Comparison of ENCODE assay signal across 8 cellular contexts in genomic region chr2:234483568-234484251, GRCh38. TPM values are rescaled to one million over a fixed set of nuclear protein-coding genes. Genes with fewer than 3 reads are reported as not detected.
DNase-seq lines count a peak whose midpoint lies in the region; ATAC-seq and TF ChIP-seq lines count a peak whose summit lies in the region.

No MANE protein-coding gene starts in this region.

- no peaks in the 10 kb centered on the region for H3K79me2 ChIP-seq in H9 (ENCODE audit: insufficient read depth, low read length)

- H3K4me3 ChIP-seq in GM06990 (replicated peaks; ENCODE audit: low read depth, low read length): no peak overlapping the region
- H3K4me3 ChIP-seq in Peyer's patch: no peak overlapping the region
- no peak overlapping the region for H3K4me3 ChIP-seq in suprapubic skin
- H3K4me3 ChIP-seq in H7 (ENCODE audit: insufficient read depth, low read depth, low read length): no peak overlapping the region

- no peak overlapping the region for H4K8ac ChIP-seq in H9 (replicated peaks; ENCODE audit: insufficient read length, low read depth, low read length)

- TF ChIP-seq EP300 in suprapubic skin (IDR thresholded peaks at IDR 0.05): no peak

- H3K9me3 ChIP-seq in H9 (ENCODE audit: control insufficient read depth, low read depth, low read length) (no peaks in the 10 kb centered on the region), Peyer's patch (no peaks in the 10 kb centered on the region), suprapubic skin (no peaks in the 10 kb centered on the region)

- H3K4me1 Mint-ChIP-seq in H9 (no peaks in the 10 kb centered on the region; a peak in 2 of 4 replicates), neural crest cell (no peaks in the 10 kb centered on the region)

- no peaks in the 10 kb centered on the region for H3K23me2 ChIP-seq in H9 (ENCODE audit: insufficient read length, low read depth, low read length, poor library complexity, severe bottlenecking)

- H3K27me3 ChIP-seq in GM06990 (replicated peaks; ENCODE audit: control insufficient read depth, insufficient read depth, low read length) (no peaks in the 10 kb centered on the region), H9 (ENCODE audit: insufficient read depth, low read length) (no peaks in the 10 kb centered on the region), Peyer's patch (no peaks in the 10 kb centered on the region), suprapubic skin (no peaks in the 10 kb centered on the region), H7 (ENCODE audit: control insufficient read depth, insufficient read depth, low read length) (no peaks in the 10 kb centered on the region)

- peaks cover 10% of the 10 kb centered on the region for H3K27me3 Mint-ChIP-seq in H9 (ENCODE audit: low read depth)
- H3K27me3 Mint-ChIP-seq in neural crest cell (ENCODE audit: low read depth): no peaks in the 10 kb centered on the region

- no peak overlapping the region for H3K4me3 Mint-ChIP-seq in H9
- H3K4me3 Mint-ChIP-seq in neural crest cell: no peak overlapping the region

- no peaks in the 10 kb centered on the region for H4K20me1 ChIP-seq in H9 (ENCODE audit: control insufficient read depth, insufficient read depth, insufficient read length)

- H2BK12ac ChIP-seq in H9 (ENCODE audit: insufficient read length, low read depth, low read length): no peak overlapping the region

- no peak overlapping the region for H2BK20ac ChIP-seq in H9 (ENCODE audit: low read depth, low read length, poor library complexity, severe bottlenecking)

- H3K4me1 ChIP-seq in H9 (ENCODE audit: insufficient read depth, low read length): no peaks in the 10 kb centered on the region
- H3K4me1 ChIP-seq in Peyer's patch: peaks cover 0 to 8% (median 4%) of the 10 kb centered on the region in 4 donors
- peaks cover 2% of the 10 kb centered on the region for H3K4me1 ChIP-seq in suprapubic skin

- no peak overlapping the region for H4K91ac ChIP-seq in H9 (ENCODE audit: insufficient read length, low read depth, low read length)

- DNase-seq in GM06990 (ENCODE audit: extremely low read depth, insufficient read length) (peak; percentile 42), H9 (peak; percentile 53), Peyer's patch (peak in 2 of 3 donors; percentile 67 to 81), neural crest cell (ENCODE audit: low read depth, low spot score) (no peak), suprapubic skin (ENCODE audit: low spot score in 2 of 2) (no peak), H7 (no peak), hypothalamus (lab: John Stamatoyannopoulos, UW) (no peak)
- peak; percentile 72 to 78 for DNase-seq in activated naive CD4-positive, alpha-beta T cell treated with anti-CD3 and anti-CD28 coated beads, Interleukin-2, amount 50 U/mL, for 72 hours (ENCODE audit: low spot score in 2 of 2)

- no peak overlapping the region for H2BK5ac ChIP-seq in H9 (ENCODE audit: insufficient read length, low read length)

- H3K36me3 Mint-ChIP-seq in H9 (ENCODE audit: insufficient read depth in 1 of 3, low read depth in 3 of 3): no peaks in the 10 kb centered on the region
- peaks cover 0 to 31% of the 10 kb centered on the region in 2 donors for H3K36me3 Mint-ChIP-seq in activated naive CD4-positive, alpha-beta T cell treated with anti-CD3 and anti-CD28 coated beads, Interleukin-2, amount 50 U/mL, for 72 hours
- H3K36me3 Mint-ChIP-seq in neural crest cell (ENCODE audit: low read depth): no peaks in the 10 kb centered on the region

- no CpG with 5 or more reads among the region's 9 CpGs for WGBS in H9 (ENCODE audit: extremely low coverage, insufficient read length, low lambda C conversion rate)
- WGBS in suprapubic skin: 58% methylated on average over 9 of the region's 9 CpGs

- no peak overlapping the region for H3K56ac ChIP-seq in H9 (ENCODE audit: insufficient read length, low read depth, low read length)

- H2AK5ac ChIP-seq in H9 (ENCODE audit: insufficient read length, low read length): no peak overlapping the region

- TF ChIP-seq POLR2A in Peyer's patch (IDR thresholded peaks at IDR 0.05) (no peak), suprapubic skin (IDR thresholded peaks at IDR 0.05) (no peak)

- H2AFZ ChIP-seq in H9 (ENCODE audit: low read length): no peak overlapping the region

- H3K18ac ChIP-seq in H9 (ENCODE audit: insufficient read length, low read depth, low read length): peak overlapping the region; percentile 70

- no peak overlapping the region for H2BK15ac ChIP-seq in H9 (ENCODE audit: low read depth, low read length)

- H3K4ac ChIP-seq in H9 (ENCODE audit: low read depth, low read length): no peak overlapping the region

- H3K27ac ChIP-seq in H9 (ENCODE audit: insufficient read length, low read depth, low read length) (no peak overlapping the region), Peyer's patch (no peak overlapping the region), suprapubic skin (no peak overlapping the region)

- H3K27ac Mint-ChIP-seq in H9 (no peak overlapping the region), neural crest cell (ENCODE audit: unreplicated experiment) (peak overlapping the region; percentile 35)
- H3K27ac Mint-ChIP-seq in activated naive CD4-positive, alpha-beta T cell treated with anti-CD3 and anti-CD28 coated beads, Interleukin-2, amount 50 U/mL, for 72 hours: peak overlapping the region; percentile 85 to 96

- H3K9ac ChIP-seq in H9 (ENCODE audit: extremely low read depth, insufficient read length, low read length): no peak overlapping the region

- TF ChIP-seq CTCF in GM06990 (IDR thresholded peaks at IDR 0.05; ENCODE audit: insufficient read depth, low read length, poor library complexity, severe bottlenecking): peak; percentile 61
- peak; percentile 53 for TF ChIP-seq CTCF in H9 (conservative IDR thresholded peaks at IDR 0.05)
- TF ChIP-seq CTCF in Peyer's patch (IDR thresholded peaks at IDR 0.05): peak; percentile 28 to 57 (median 40)
- peak; percentile 34 for TF ChIP-seq CTCF in neural crest cell (conservative IDR thresholded peaks at IDR 0.05)
- no peak for TF ChIP-seq CTCF in suprapubic skin (IDR thresholded peaks at IDR 0.05)

- H2BK120ac ChIP-seq in H9 (ENCODE audit: low read depth, low read length, poor library complexity, severe bottlenecking): no peak overlapping the region

- H4K5ac ChIP-seq in H9 (ENCODE audit: insufficient read length, low read depth, low read length): no peak overlapping the region

- H3K9me3 Mint-ChIP-seq in H9 (no peaks in the 10 kb centered on the region; a peak in 1 of 5 replicates), neural crest cell (peaks cover 3% of the 10 kb centered on the region)
- H3K9me3 Mint-ChIP-seq in activated naive CD4-positive, alpha-beta T cell treated with anti-CD3 and anti-CD28 coated beads, Interleukin-2, amount 50 U/mL, for 72 hours: no peaks in the 10 kb centered on the region

- H3K36me3 ChIP-seq in GM06990 (ENCODE audit: control insufficient read depth, insufficient read depth, low read length) (no peaks in the 10 kb centered on the region), Peyer's patch (no peaks in the 10 kb centered on the region), suprapubic skin (no peaks in the 10 kb centered on the region), H7 (replicated peaks; ENCODE audit: control insufficient read depth, insufficient read depth, low read length) (no peaks in the 10 kb centered on the region)

- no peak overlapping the region for H3K14ac ChIP-seq in H9 (ENCODE audit: insufficient read depth, low read length)

- H3K4me2 ChIP-seq in H9 (ENCODE audit: insufficient read depth, insufficient read length, low read length): no peak overlapping the region

- H3K23ac ChIP-seq in H9 (ENCODE audit: insufficient read length, low read depth, low read length): no peak overlapping the region

- no peak overlapping the region for H3T11ph ChIP-seq in H9 (ENCODE audit: low read length)

- H3K79me1 ChIP-seq in H9 (ENCODE audit: insufficient read depth, low read depth, low read length, poor library complexity, severe bottlenecking): no peaks in the 10 kb centered on the region

- ATAC-seq in activated naive CD4-positive, alpha-beta T cell treated with anti-CD3 and anti-CD28 coated beads, Interleukin-2, amount 50 U/mL, for 72 hours: peak; percentile 80 to 85

RNA-seq across cellular contexts. Expression of gene ARL4C, which starts 13.2 kb away (rescaled TPM):
- total RNA-seq in H9 (2021): 11.2 and 12.0 TPM in 2 replicates
- total RNA-seq in Peyer's patch: 10 to 100 TPM in 1 of 4 donors, 1 to 10 TPM in 3; 4.5 to 23.9 (median 5.9) TPM
- 10 to 100 TPM; 26.1 to 50.0 TPM for total RNA-seq in activated naive CD4-positive, alpha-beta T cell treated with anti-CD3 and anti-CD28 coated beads, Interleukin-2, amount 50 U/mL, for 72 hours
- 27.3 and 29.5 TPM in 2 replicates for total RNA-seq in neural crest cell
- total RNA-seq in suprapubic skin: 10 to 100 TPM; 35.8 to 64.4 (median 45.7) TPM
- total RNA-seq in H7 (2014; rRNA removed; shearing (Covaris generic)): 3.4 and 3.6 TPM in 2 replicates

Comparison
In these comparisons a context has a peak if more than half of its experiments do, and no peak if none do; other contexts are left out.
1. DNase-seq: peak in GM06990 (single experiment), H9 (single experiment), Peyer's patch (2 of 3) and activated naive CD4-positive, alpha-beta T cell treated with anti-CD3 and anti-CD28 coated beads, Interleukin-2, amount 50 U/mL, for 72 hours (2 of 2); none in neural crest cell (single experiment), suprapubic skin (0 of 2), H7 (single experiment) and hypothalamus (0 of 51).
2. CTCF ChIP-seq: peak in GM06990 (single experiment), H9 (single experiment), Peyer's patch (6 of 6) and neural crest cell (single experiment); none in suprapubic skin (0 of 2).
3. H3K27ac Mint-ChIP-seq: peak in activated naive CD4-positive, alpha-beta T cell treated with anti-CD3 and anti-CD28 coated beads, Interleukin-2, amount 50 U/mL, for 72 hours (2 of 2) and neural crest cell (single experiment); none in H9 (0 of 3).